ENCODE assay signal across 8 cellular contexts in the genomic region with DNA sequence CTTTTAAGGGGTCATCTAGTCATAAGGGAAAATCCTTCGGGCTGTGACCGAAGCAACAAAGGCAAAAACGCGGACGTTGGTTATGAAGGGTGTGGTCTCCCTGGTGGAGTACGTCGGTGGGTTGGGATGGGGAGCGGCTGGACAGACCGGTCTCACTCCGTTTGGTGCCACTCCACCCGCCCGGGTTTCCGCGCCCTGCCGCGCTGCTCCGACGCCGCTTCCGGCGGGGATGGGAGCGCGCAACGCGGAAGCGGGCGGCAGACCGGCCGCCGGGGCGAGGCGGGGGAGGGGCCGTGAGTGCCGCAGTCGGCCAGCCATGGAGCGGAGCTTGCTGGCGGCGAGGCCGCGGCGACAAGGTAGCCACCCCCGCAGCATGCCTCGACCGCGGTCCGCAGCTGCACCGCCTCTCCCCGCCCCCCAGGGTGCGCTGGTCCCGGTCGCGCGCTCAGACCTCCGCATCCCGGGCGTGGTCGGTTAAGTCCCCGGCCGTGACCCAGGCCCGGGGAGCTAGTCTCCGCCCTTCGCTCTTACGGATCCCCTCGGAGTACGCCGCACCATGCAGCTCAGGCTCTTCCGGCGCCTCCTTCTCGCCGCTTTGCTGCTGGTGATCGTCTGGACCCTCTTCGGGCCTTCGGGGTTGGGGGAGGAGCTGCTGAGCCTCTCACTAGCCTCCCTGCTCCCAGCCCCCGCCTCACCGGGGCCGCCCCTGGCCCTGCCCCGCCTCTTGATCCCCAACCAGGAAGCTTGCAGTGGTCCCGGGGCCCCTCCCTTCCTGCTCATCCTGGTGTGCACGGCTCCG. TPM values are rescaled to one million over a fixed set of nuclear protein-coding genes. Genes with fewer than 3 reads are reported as not detected.
A peak's percentile ranks its signal among the peaks of the same experiment; 100 is the strongest.
DNase-seq lines count a peak whose midpoint lies in the region; ATAC-seq, FAIRE-seq and TF ChIP-seq lines count a peak whose summit lies in the region.

Gene B3GALT4, plus strand, starts transcription at position 260 of the 799 bp plus-strand sequence. Its CDS starts 297 bp downstream, at position 557.

- H3K27me3 ChIP-seq in Loucy (ENCODE audit: insufficient read depth, low read length, poor library complexity, severe bottlenecking), result peaks cover 3% of the 10 kb centered on the region
- no peaks in the 10 kb centered on the region for H3K27me3 ChIP-seq in astrocyte (ENCODE audit: insufficient read depth, low read length)

- H3K9me3 Mint-ChIP-seq in astrocyte (ENCODE audit: unreplicated experiment), result no peaks in the 10 kb centered on the region

- peaks cover 23% of the 10 kb centered on the region for H3K36me3 Mint-ChIP-seq in astrocyte (ENCODE audit: low read depth, unreplicated experiment)

- peak within 1 kb of the TSS; percentile 100 for H3K4me3 Mint-ChIP-seq in astrocyte (ENCODE audit: unreplicated experiment)

- H3K9me3 ChIP-seq in Loucy (ENCODE audit: insufficient read depth, low read depth, low read length), result no peaks in the 10 kb centered on the region
- H3K9me3 ChIP-seq in astrocyte (ENCODE audit: insufficient read depth, low read depth, low read length), result no peaks in the 10 kb centered on the region

- DNase-seq in GF-D8 (lab: John Stamatoyannopoulos, UW) (peak; percentile 17), astrocyte (ENCODE audit: low read depth) (peak; percentile 63), hippocampal formation (lab: John Stamatoyannopoulos, UW) (peak; percentile 6 to 58), retinal pigment epithelial cell (ENCODE audit: low read depth) (no peak), NCI-H2171 (lab: John Stamatoyannopoulos, UW) (no peak)

- intact Hi-C loops in T-helper 2 cell treated with Interferon-gamma antibody and Interleukin-4, amounts not matched to agents 100 ng/mL and 5 ng/mL, for 36 hours (cut with micrococcal nuclease), result loop anchor here (1.0 to 2.0 kb wide), 4 partner anchors 12 to 114 kb away; partner anchors contain the start of genes KIFC1, PFDN6 and WDR46

- H3K9ac ChIP-seq in Loucy (ENCODE audit: low read depth, low read length, poor library complexity, severe bottlenecking) (peak within 1 kb of the TSS; percentile 94), astrocyte (ENCODE audit: low read length) (peak within 1 kb of the TSS; percentile 90)

- H3K4me1 ChIP-seq in Loucy (ENCODE audit: insufficient read depth, low read length, poor library complexity, severe bottlenecking) (peaks cover 34% of the 10 kb centered on the region), astrocyte (ENCODE audit: insufficient read depth, low read length) (peaks cover 46% of the 10 kb centered on the region)

- peak within 1 kb of the TSS; percentile 43 for H3K27ac ChIP-seq in astrocyte (ENCODE audit: low read depth, low read length)

- H3K27ac Mint-ChIP-seq in astrocyte (ENCODE audit: unreplicated experiment), result peak within 1 kb of the TSS; percentile 95

- H3K27me3 Mint-ChIP-seq in astrocyte (ENCODE audit: low read depth, unreplicated experiment), result no peaks in the 10 kb centered on the region

- peaks cover 10% of the 10 kb centered on the region; the same call in 1 of the 2 replicates for H3F3A ChIP-seq in Loucy (ENCODE audit: low read depth)

- H3K79me2 ChIP-seq in Loucy (ENCODE audit: insufficient read depth, low read length) (peaks cover 47% of the 10 kb centered on the region), astrocyte (ENCODE audit: insufficient read depth, low read length) (peaks cover 40% of the 10 kb centered on the region)

- H3K4me3 ChIP-seq in Loucy (ENCODE audit: low read length, poor library complexity, severe bottlenecking), result peak within 1 kb of the TSS; percentile 95
- H3K4me3 ChIP-seq in astrocyte (ENCODE audit: insufficient read depth, low read depth, low read length), result peak within 1 kb of the TSS; percentile 54
- peak within 1 kb of the TSS; percentile 52 for H3K4me3 ChIP-seq in retinal pigment epithelial cell (ENCODE audit: low read length)

- H3K4me1 Mint-ChIP-seq in astrocyte (ENCODE audit: low read depth, unreplicated experiment), result peaks cover 26% of the 10 kb centered on the region

- ATAC-seq in GM21786 (IDR thresholded peaks at IDR 0.05; ENCODE audit: unreplicated experiment), result peak; percentile 57

- H3K36me3 ChIP-seq in Loucy (ENCODE audit: insufficient read depth, low read length) (peaks cover 44% of the 10 kb centered on the region), astrocyte (ENCODE audit: insufficient read depth, low read length) (peaks cover 41% of the 10 kb centered on the region)

- H4K20me1 ChIP-seq in Loucy (ENCODE audit: insufficient read depth, low read length, poor library complexity, severe bottlenecking), result peaks cover 47% of the 10 kb centered on the region
- peaks cover 80% of the 10 kb centered on the region for H4K20me1 ChIP-seq in astrocyte (ENCODE audit: insufficient read depth, low read length)

- FAIRE-seq in astrocyte (lab: Jason Lieb, UNC), result no peak

- H2AFZ ChIP-seq in Loucy (ENCODE audit: low read length) (no peak within 1 kb of the TSS), astrocyte (ENCODE audit: low read depth, low read length) (no peak within 1 kb of the TSS)

- H3K4me2 ChIP-seq in Loucy (ENCODE audit: low read depth, low read length, poor library complexity, severe bottlenecking) (peak within 1 kb of the TSS; percentile 99), astrocyte (ENCODE audit: low read length) (peak within 1 kb of the TSS; percentile 95)

- TF ChIP-seq CTCF in Loucy (conservative IDR thresholded peaks at IDR 0.05; ENCODE audit: low read length) (peak; percentile 30; the same call in 1 of the 2 replicates), astrocyte (IDR thresholded peaks at IDR 0.05; ENCODE audit: insufficient read depth, low read depth, low read length) (peak; percentile 10), retinal pigment epithelial cell (conservative IDR thresholded peaks at IDR 0.05; ENCODE audit: low read depth, low read length) (peak; percentile 51)

- H3K9me2 ChIP-seq in Loucy (replicated peaks; ENCODE audit: low read depth, low read length), result no peaks in the 10 kb centered on the region

RNA-seq across cellular contexts. Expression of gene B3GALT4, which starts in this region (rescaled TPM):
- total RNA-seq in T-helper 2 cell treated with Interferon-gamma antibody and Interleukin-4, amounts not matched to agents 100 ng/mL and 5 ng/mL, for 36 hours, result 13.9 and 14.5 TPM in 2 replicates
- 1.5 and 1.8 TPM in 2 replicates for total RNA-seq in astrocyte

Comparison
In these comparisons a context has a peak if more than half of its experiments do, and no peak if none do; other contexts are left out.
1. DNase-seq: peak in GF-D8 (single experiment), astrocyte (single experiment) and hippocampal formation (2 of 2); none in retinal pigment epithelial cell (single experiment) and NCI-H2171 (single experiment).
2. Peak in every context shown above with its lines, with median percentiles within 50 percentile points of each other: H3K4me3 ChIP-seq and CTCF ChIP-seq.